In the genomic region with DNA sequence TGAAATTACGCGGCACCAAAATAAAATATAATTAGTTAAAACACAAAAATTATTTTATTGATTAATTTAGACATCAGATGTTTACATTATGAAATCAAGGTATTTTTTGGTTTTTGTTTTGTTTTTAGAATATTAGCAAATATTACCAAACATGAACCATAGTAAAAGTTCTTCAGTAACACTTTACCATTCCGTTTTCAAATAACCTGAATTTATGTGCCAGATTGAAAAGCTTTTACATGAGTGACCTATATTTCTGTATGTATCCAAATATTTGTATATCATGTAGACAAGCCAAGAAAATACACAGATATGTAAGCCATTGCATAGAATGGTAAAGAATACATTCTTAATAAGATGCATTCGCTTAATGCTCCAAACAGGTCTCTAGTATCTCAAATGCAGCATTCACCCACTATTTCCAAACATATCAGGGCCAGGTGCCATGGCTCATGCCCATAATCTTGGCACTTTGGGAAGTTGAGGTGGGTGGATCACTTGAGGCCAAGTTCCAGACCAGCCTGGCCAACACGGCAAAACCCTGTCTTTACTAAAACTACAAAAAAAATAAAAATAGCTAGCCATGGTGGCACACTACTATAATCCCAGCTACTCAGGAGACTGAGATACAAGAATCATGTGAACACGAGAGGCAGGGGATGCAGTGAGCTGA, we compare ENCODE assay signal across 31 cellular contexts.
DNase-seq lines count a peak whose midpoint lies in the region; ATAC-seq, FAIRE-seq and TF ChIP-seq lines count a peak whose summit lies in the region.
"Had no signal": no experiment of that assay in that cellular context is flagged by ENCODE, and none has a peak within 500 bp of the region (broad histone marks: within the 10 kb centered on the region; RNA-seq: fewer than 3 reads in every experiment).

No MANE protein-coding gene starts in this region.

- TF ChIP-seq CTCF in kidney (IDR thresholded peaks at IDR 0.05; ENCODE audit: borderline replicate concordance, extremely low read depth, insufficient read depth) (no peak), type B pancreatic cell (conservative IDR thresholded peaks at IDR 0.05) (no peak)

- H3K4me1 Mint-ChIP-seq in activated CD4-positive, alpha-beta T cell treated with anti-CD3 and anti-CD28 coated beads, Interleukin-2, amount 10 ng/mL, durations not matched to agents 24 days and 14 days = no peaks in the 10 kb centered on the region
- H3K4me1 Mint-ChIP-seq in type B pancreatic cell (ENCODE audit: unreplicated experiment) = no peaks in the 10 kb centered on the region
- H3K4me1 Mint-ChIP-seq: CD14-positive monocyte, IgD-negative memory B cell had no signal

- H3K9ac ChIP-seq in GM23248 (no peak overlapping the region), kidney (ENCODE audit: low read length in 2 of 2) (no peak overlapping the region), mesenchymal stem cell (ENCODE audit: low read length) (no peak overlapping the region)

- no peaks in the 10 kb centered on the region for H4K20me1 ChIP-seq in GM23248 (ENCODE audit: insufficient read depth)

- no peak overlapping the region for H3K14ac ChIP-seq in mesenchymal stem cell (ENCODE audit: low read length in 2 of 2)

- H3K9me3 Mint-ChIP-seq in activated CD4-positive, alpha-beta T cell treated with anti-CD3 and anti-CD28 coated beads, Interleukin-2, amount 10 ng/mL, durations not matched to agents 24 days and 14 days = no peaks in the 10 kb centered on the region
- H3K9me3 Mint-ChIP-seq in type B pancreatic cell = no peaks in the 10 kb centered on the region
- H3K9me3 Mint-ChIP-seq: HFFc6, IgD-negative memory B cell had no signal

- 89% methylated on average over 6 of the region's 6 CpGs for WGBS in GM23248 (ENCODE audit: low coverage in 1 of 2, low lambda C conversion rate in 2 of 2, missing lambda C conversion rate in 2 of 2), 2 experiments
- WGBS in mesenchymal stem cell = 74% methylated on average over 3 of the region's 6 CpGs

- no peak overlapping the region for H4K91ac ChIP-seq in mesenchymal stem cell (ENCODE audit: low read length)

- H3K36me3 ChIP-seq in GM23248 (ENCODE audit: low read depth) (no peaks in the 10 kb centered on the region), kidney (ENCODE audit: control insufficient read depth in 1 of 2, insufficient read depth in 2 of 2, low read length in 2 of 2) (no peaks in the 10 kb centered on the region), mesenchymal stem cell (ENCODE audit: control insufficient read depth in 1 of 2, insufficient read depth in 2 of 2, low read depth in 1 of 2, low read length in 2 of 2) (no peaks in the 10 kb centered on the region)
- H3K36me3 ChIP-seq: BE2C, HAP-1, SJSA1 had no signal

- peak; percentile 15 for FAIRE-seq in kidney (lab: Jason Lieb, UNC)
- FAIRE-seq: GM12892, GM19239 had no signal

- no peak overlapping the region for H3K4ac ChIP-seq in mesenchymal stem cell (ENCODE audit: low read depth in 1 of 2, low read length in 2 of 2)

- H3K27me3 Mint-ChIP-seq in activated CD4-positive, alpha-beta T cell treated with anti-CD3 and anti-CD28 coated beads, Interleukin-2, amount 10 ng/mL, durations not matched to agents 24 days and 14 days = peaks cover 43% of the 10 kb centered on the region
- peaks cover 3% of the 10 kb centered on the region for H3K27me3 Mint-ChIP-seq in type B pancreatic cell

- no peak overlapping the region for H2BK120ac ChIP-seq in mesenchymal stem cell (ENCODE audit: low read depth, low read length)

- H2BK15ac ChIP-seq in mesenchymal stem cell (ENCODE audit: low read depth, poor library complexity, severe bottlenecking) = no peak overlapping the region

- H3F3A ChIP-seq in GM23248 (ENCODE audit: insufficient read depth) = no peaks in the 10 kb centered on the region

- H3K27ac Mint-ChIP-seq in activated CD4-positive, alpha-beta T cell treated with anti-CD3 and anti-CD28 coated beads, Interleukin-2, amount 10 ng/mL, durations not matched to agents 24 days and 14 days = no peak overlapping the region
- H3K27ac Mint-ChIP-seq in type B pancreatic cell = no peak overlapping the region
- H3K27ac Mint-ChIP-seq: CD14-positive monocyte, HFFc6, IgD-negative memory B cell had no signal

- H3K9me2 ChIP-seq in GM23248 (ENCODE audit: insufficient read depth) = no peaks in the 10 kb centered on the region

- no peaks in the 10 kb centered on the region for H3K36me3 Mint-ChIP-seq in activated CD4-positive, alpha-beta T cell treated with anti-CD3 and anti-CD28 coated beads, Interleukin-2, amount 10 ng/mL, durations not matched to agents 24 days and 14 days (ENCODE audit: low read depth)
- H3K36me3 Mint-ChIP-seq in type B pancreatic cell = no peaks in the 10 kb centered on the region
- H3K36me3 Mint-ChIP-seq: CD14-positive monocyte, IgD-negative memory B cell had no signal

- H2AFZ ChIP-seq in GM23248 (no peak overlapping the region; the same call in 1 of the 2 replicates), mesenchymal stem cell (ENCODE audit: low read depth, low read length) (no peak overlapping the region)

- H3K4me2 ChIP-seq in GM23248 (ENCODE audit: unreplicated experiment) (peak overlapping the region; percentile 28), mesenchymal stem cell (ENCODE audit: low read length, poor library complexity, severe bottlenecking) (no peak overlapping the region)

- H4K8ac ChIP-seq in mesenchymal stem cell (ENCODE audit: low read length) = no peak overlapping the region

- H3K4me1 ChIP-seq in GM23248 (ENCODE audit: insufficient read depth) = no peaks in the 10 kb centered on the region
- no peaks in the 10 kb centered on the region for H3K4me1 ChIP-seq in kidney (ENCODE audit: control insufficient read depth in 1 of 2, insufficient read depth in 1 of 2, low read depth in 1 of 2, low read length in 2 of 2)
- no peaks in the 10 kb centered on the region for H3K4me1 ChIP-seq in mesenchymal stem cell (ENCODE audit: control insufficient read depth, insufficient read depth, low read depth, low read length)
- H3K4me1 ChIP-seq: BE2C, HAP-1, SJSA1 had no signal

- intact Hi-C loops in activated CD4-positive, alpha-beta T cell treated with anti-CD3 and anti-CD28 coated beads, Interleukin-2, amount 10 ng/mL, durations not matched to agents 24 days and 14 days (cut with micrococcal nuclease) = no loop called here
- intact Hi-C loops in kidney (cut with DNase I) = no loop called here

- no peaks in the 10 kb centered on the region for H3K79me2 ChIP-seq in GM23248 (ENCODE audit: insufficient read depth)

- H3K27me3 ChIP-seq in GM23248 (replicated peaks; ENCODE audit: insufficient read depth) (peaks cover 43% of the 10 kb centered on the region), mesenchymal stem cell (ENCODE audit: control insufficient read depth in 1 of 2, insufficient read depth in 1 of 2, low read length in 2 of 2) (peaks cover 0 to 39% of the 10 kb centered on the region in 2 experiments)
- H3K27me3 ChIP-seq: BE2C had no signal

- no peak overlapping the region for H3K18ac ChIP-seq in mesenchymal stem cell (ENCODE audit: low read depth in 1 of 2, low read length in 2 of 2)

- DNase-seq in activated CD4-positive, alpha-beta T cell treated with anti-CD3 and anti-CD28 coated beads, Interleukin-2, amount 10 ng/mL, durations not matched to agents 24 days and 14 days = peak; percentile 38
- no peak for DNase-seq in activated CD4-positive, alpha-beta T cell treated with anti-CD3 and anti-CD28 coated beads for 1 hour
- DNase-seq in GM23248 = no peak
- DNase-seq in kidney = no peak
- peak; percentile 6 for DNase-seq in type B pancreatic cell (ENCODE audit: extremely low spot score, unreplicated experiment)
- no peak for DNase-seq in NCI-H146 (lab: John Stamatoyannopoulos, UW)
- DNase-seq in mesenchymal stem cell = no peak
- DNase-seq: ACHN, BE2C, Calu3, DMS79 treated with DMSO at 0.1 percent for 48 hours, GF-D8, GOT3, HFFc6, NCI-H1048, NCI-H1417, NCI-H1694 treated with DMSO at 0.1 percent for 48 hours, NCI-H2081, NCI-H2227 treated with DMSO at 0.1 percent for 48 hours, NCI-H510A, Right ventricle myocardium superior, RPMI8226 had no signal

- no peak for ATAC-seq in GM19328 (IDR thresholded peaks at IDR 0.05; ENCODE audit: unreplicated experiment)

- no peaks in the 10 kb centered on the region for H3K9me3 ChIP-seq in GM23248 (ENCODE audit: low read depth)
- no peaks in the 10 kb centered on the region for H3K9me3 ChIP-seq in kidney (ENCODE audit: control insufficient read depth in 1 of 2, low read length in 2 of 2)
- H3K9me3 ChIP-seq in mesenchymal stem cell (ENCODE audit: control insufficient read depth, low read length) = peaks cover 7% of the 10 kb centered on the region
- H3K9me3 ChIP-seq: BE2C, HAP-1, SJSA1 had no signal

- H3K27ac ChIP-seq in GM23248 (no peak overlapping the region), kidney (ENCODE audit: low read depth in 2 of 2, low read length in 2 of 2) (no peak overlapping the region), mesenchymal stem cell (ENCODE audit: low read length, poor library complexity, severe bottlenecking) (no peak overlapping the region)
- H3K27ac ChIP-seq: 22Rv1, HL-60, SJSA1 had no signal

- no peak overlapping the region for H2BK12ac ChIP-seq in mesenchymal stem cell (ENCODE audit: low read length in 2 of 2)

- H3K4me3 Mint-ChIP-seq in activated CD4-positive, alpha-beta T cell treated with anti-CD3 and anti-CD28 coated beads, Interleukin-2, amount 10 ng/mL, durations not matched to agents 24 days and 14 days = no peak overlapping the region
- no peak overlapping the region for H3K4me3 Mint-ChIP-seq in type B pancreatic cell
- H3K4me3 Mint-ChIP-seq: HFFc6, IgD-negative memory B cell had no signal

- H2AK5ac ChIP-seq in mesenchymal stem cell (ENCODE audit: low read length, severe bottlenecking) = no peak overlapping the region

- H3K4me3 ChIP-seq in GM23248 = no peak overlapping the region
- no peak overlapping the region for H3K4me3 ChIP-seq in kidney (ENCODE audit: low read length in 2 of 2)
- H3K4me3 ChIP-seq in mesenchymal stem cell (ENCODE audit: insufficient read depth in 1 of 2, low read depth in 1 of 2, low read length in 2 of 2) = no peak overlapping the region
- H3K4me3 ChIP-seq: HAP-1, SJSA1 had no signal

- no peaks in the 10 kb centered on the region for H3K79me1 ChIP-seq in mesenchymal stem cell (replicated peaks; ENCODE audit: low read length, poor library complexity, severe bottlenecking)

- no peak overlapping the region for H3K23ac ChIP-seq in mesenchymal stem cell (ENCODE audit: low read length in 2 of 2)

- no peak overlapping the region for H2BK5ac ChIP-seq in mesenchymal stem cell (ENCODE audit: low read depth, low read length, poor library complexity, severe bottlenecking)

- in situ Hi-C loops in GM23248 (cut with MboI) = no loop called here

Comparison
In these comparisons a context has a peak if more than half of its experiments do, and no peak if none do; other contexts are left out.
1. DNase-seq: peak in activated CD4-positive, alpha-beta T cell treated with anti-CD3 and anti-CD28 coated beads, Interleukin-2, amount 10 ng/mL, durations not matched to agents 24 days and 14 days (single experiment) and type B pancreatic cell (single experiment); none in activated CD4-positive, alpha-beta T cell treated with anti-CD3 and anti-CD28 coated beads for 1 hour (single experiment), GM23248 (single experiment), kidney (single experiment), NCI-H146 (single experiment) and mesenchymal stem cell (single experiment).